ENCODE assay signal across 8 cellular contexts in the genomic region with DNA sequence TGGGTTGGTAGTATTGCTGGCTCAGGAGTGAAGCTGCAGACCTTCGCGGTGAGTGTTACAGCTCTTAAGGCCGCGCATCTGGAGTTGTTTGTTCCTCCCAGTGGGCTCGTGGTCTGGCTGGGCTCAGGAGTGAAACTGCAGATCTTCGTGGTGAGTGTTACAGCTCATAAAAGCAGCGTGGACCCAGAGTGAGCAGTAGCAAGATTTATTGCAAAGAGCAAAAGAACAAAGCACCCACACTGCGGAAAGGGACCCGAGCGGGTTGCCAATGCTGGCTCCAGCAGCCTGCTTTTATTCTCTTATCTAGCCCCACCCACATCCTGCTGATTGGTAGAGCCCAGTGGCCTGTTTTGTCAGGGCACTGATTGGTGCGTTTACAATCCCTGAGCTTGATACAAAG. TPM values are rescaled to one million over a fixed set of nuclear protein-coding genes. Genes with fewer than 3 reads are reported as not detected.
A peak's percentile ranks its signal among the peaks of the same experiment; 100 is the strongest.
DNase-seq lines count a peak whose midpoint lies in the region.
"Not testable (repeated sequence)": the region's sequence is repeated elsewhere in the genome, so short reads cannot be mapped to it uniquely, and the experiment has no call there.
"Had no signal": no experiment of that assay in that cellular context is flagged by ENCODE, and none has a peak within 500 bp of the region (broad histone marks: within the 10 kb centered on the region; RNA-seq: fewer than 3 reads in every experiment).

No MANE protein-coding gene starts in this region.

- intact Hi-C loops in activated CD4-positive, alpha-beta memory T cell treated with anti-CD3 and anti-CD28 coated beads for 36 hours (cut with micrococcal nuclease), result loop anchor here (1.0 to 2.0 kb wide), 5 partner anchors 44 to 482 kb away; a partner anchor contains a TSS

- peak overlapping the region; percentile 84 for H3K4me3 Mint-ChIP-seq in activated CD4-positive, alpha-beta memory T cell treated with anti-CD3 and anti-CD28 coated beads for 36 hours

- H3K27ac ChIP-seq in effector memory CD4-positive, alpha-beta T cell (ENCODE audit: insufficient read depth, low read length, poor library complexity, severe bottlenecking), result peak overlapping the region; percentile 81

- CTCF ChIA-PET in activated CD4-positive, alpha-beta memory T cell treated with anti-CD3 and anti-CD28 coated beads for 36 hours (lab: Charles Lee), result interaction anchor here (0.7 to 3.5 kb wide), 12 partner anchors 25 to 324 kb away, joined by 3 to 12 read pairs (median 4); a partner anchor contains a TSS

- DNase-seq in RPMI7951 (ENCODE audit: low read depth), result peak; percentile 14
- DNase-seq in activated CD4-positive, alpha-beta memory T cell treated with anti-CD3 and anti-CD28 coated beads for 36 hours, result peak; percentile 91
- peak; percentile 78 for DNase-seq in activated gamma-delta T cell treated with Interleukin-2 at 50 U/mL for 16 hours
- peak; percentile 44 to 58 (median 49) for DNase-seq in effector memory CD4-positive, alpha-beta T cell
- DNase-seq in stimulated activated CD4-positive, alpha-beta T cell treated with anti-CD3 and anti-CD28 coated beads, Interleukin-15, amount 100 ng/mL, for 1 hour (ENCODE audit: low read depth in 1 of 2, low spot score in 1 of 2), result peak; percentile 56
- DNase-seq in stimulated activated CD8-positive, alpha-beta memory T cell treated with anti-CD3 and anti-CD28 coated beads, Interleukin-4, amount 100 ng/mL, for 48 hours, result peak; percentile 85

- peaks cover 46% of the 10 kb centered on the region for H3K4me1 Mint-ChIP-seq in activated CD4-positive, alpha-beta memory T cell treated with anti-CD3 and anti-CD28 coated beads for 36 hours (ENCODE audit: low read depth)

- not testable (repeated sequence) for H3K27me3 ChIP-seq in effector memory CD4-positive, alpha-beta T cell (replicated peaks; ENCODE audit: control insufficient read depth, insufficient read depth, low read length, poor library complexity, severe bottlenecking); mononuclear cell (ENCODE audit: insufficient read depth, low read length)

- POLR2A ChIA-PET in activated CD4-positive, alpha-beta memory T cell treated with anti-CD3 and anti-CD28 coated beads for 36 hours (lab: Charles Lee), result interaction anchor here (0.6 to 5.2 kb wide), 14 partner anchors 10 to 236 kb away, joined by 4 to 72 read pairs (median 6); a partner anchor contains a TSS

- not testable (repeated sequence) for H3K9me3 Mint-ChIP-seq in activated CD4-positive, alpha-beta memory T cell treated with anti-CD3 and anti-CD28 coated beads for 36 hours

- H3K9me3 ChIP-seq in effector memory CD4-positive, alpha-beta T cell (ENCODE audit: control insufficient read depth, low read length); mononuclear cell (ENCODE audit: low read depth, low read length): not testable (repeated sequence)

- not testable (repeated sequence) for H3K27me3 Mint-ChIP-seq in activated CD4-positive, alpha-beta memory T cell treated with anti-CD3 and anti-CD28 coated beads for 36 hours

- not testable (repeated sequence) for H3K36me3 ChIP-seq in effector memory CD4-positive, alpha-beta T cell (ENCODE audit: control insufficient read depth, insufficient read depth, low read length)

- not testable (repeated sequence) for H3K4me1 ChIP-seq in effector memory CD4-positive, alpha-beta T cell (ENCODE audit: control insufficient read depth, insufficient read depth, low read length, poor library complexity, severe bottlenecking)
- peaks cover 46% of the 10 kb centered on the region for H3K4me1 ChIP-seq in mononuclear cell (ENCODE audit: insufficient read depth, low read length)

- H3K27ac Mint-ChIP-seq in activated CD4-positive, alpha-beta memory T cell treated with anti-CD3 and anti-CD28 coated beads for 36 hours, result peak overlapping the region; percentile 99

- peaks cover 40% of the 10 kb centered on the region for H3K36me3 Mint-ChIP-seq in activated CD4-positive, alpha-beta memory T cell treated with anti-CD3 and anti-CD28 coated beads for 36 hours

- peak overlapping the region; percentile 75 for H3K4me3 ChIP-seq in effector memory CD4-positive, alpha-beta T cell (ENCODE audit: insufficient read depth, low read depth, low read length, poor library complexity, severe bottlenecking)
- peak overlapping the region; percentile 65 for H3K4me3 ChIP-seq in mononuclear cell (ENCODE audit: low read length)

RNA-seq across cellular contexts. Expression of a gene that starts 1.3 kb away (rescaled TPM):
- total RNA-seq in RPMI7951 (2014; rRNA removed; shearing (Covaris generic)), result 28.6 and 37.1 TPM in 2 replicates
- total RNA-seq in activated CD4-positive, alpha-beta memory T cell treated with anti-CD3 and anti-CD28 coated beads for 36 hours, result 100 to 1,000 TPM; 396 to 403 TPM
- 161 TPM for total RNA-seq in mononuclear cell

RNA-seq across cellular contexts. Expression of a gene that starts 48.6 kb away (rescaled TPM):
- not detected in 2 replicates for total RNA-seq in RPMI7951 (2014; rRNA removed; shearing (Covaris generic))
- total RNA-seq in activated CD4-positive, alpha-beta memory T cell treated with anti-CD3 and anti-CD28 coated beads for 36 hours, result not detected
- not detected for total RNA-seq in mononuclear cell
- total RNA-seq: Caco-2 had no signal

Comparison
In these comparisons a context has a peak if more than half of its experiments do, and no peak if none do; other contexts are left out.
1. Peak in every context shown above with its lines: DNase-seq, H3K4me3 ChIP-seq and H3K27ac ChIP-seq.
2. DNase-seq: peak in every context shown above with its lines; median percentile 91 in activated CD4-positive, alpha-beta memory T cell treated with anti-CD3 and anti-CD28 coated beads for 36 hours; 85 in stimulated activated CD8-positive, alpha-beta memory T cell treated with anti-CD3 and anti-CD28 coated beads, Interleukin-4, amount 100 ng/mL, for 48 hours; 78 in activated gamma-delta T cell treated with Interleukin-2 at 50 U/mL for 16 hours; 56 in stimulated activated CD4-positive, alpha-beta T cell treated with anti-CD3 and anti-CD28 coated beads, Interleukin-15, amount 100 ng/mL, for 1 hour; 49 in effector memory CD4-positive, alpha-beta T cell; 14 in RPMI7951.